Comparison of ENCODE assay signal across 34 cellular contexts in genomic region chr15:44753345-44753744, GRCh38. TPM values are rescaled to one million over a fixed set of nuclear protein-coding genes. Genes with fewer than 3 reads are reported as not detected.
"Had no signal": no experiment of that assay in that cellular context is flagged by ENCODE, and none has a peak within 500 bp of the region (broad histone marks: within the 10 kb centered on the region; RNA-seq: fewer than 3 reads in every experiment).

No MANE protein-coding gene starts in this region.

- FAIRE-seq: astrocyte, bronchial epithelial cell had no signal

- H3K4me1 ChIP-seq: adrenal gland, ascending aorta, body of pancreas, breast epithelium had no signal

- DNase-seq: activated effector memory CD4-positive, alpha-beta T cell treated with anti-CD3 and anti-CD28 coated beads, Interleukin-2, amount 50 U/mL, for 16 hours; activated effector memory CD4-positive, alpha-beta T cell treated with Interleukin-2 at 50 U/mL for 16 hours; activated gamma-delta T cell; activated gamma-delta T cell treated with Interleukin-2 at 50 U/mL for 16 hours; activated naive CD4-positive, alpha-beta T cell; activated naive CD4-positive, alpha-beta T cell treated with anti-CD3 and anti-CD28 coated beads for 36 hours; activated naive CD4-positive, alpha-beta T cell treated with anti-CD3 and anti-CD28 coated beads, Interleukin-2, amount 10 ng/mL, durations not matched to agents 7 days and 5 days; activated naive CD4-positive, alpha-beta T cell treated with anti-CD3 and anti-CD28 coated beads, Interleukin-2, amount 50 U/mL, for 16 hours; activated naive CD4-positive, alpha-beta T cell treated with Interleukin-2 at 50 U/mL for 16 hours; activated naive CD8-positive, alpha-beta T cell treated with anti-CD3 and anti-CD28 coated beads for 36 hours; activated naive CD8-positive, alpha-beta T cell treated with anti-CD3 and anti-CD28 coated beads, Interleukin-2, amount 10 ng/mL, durations not matched to agents 7 days and 5 days; activated naive CD8-positive, alpha-beta T cell treated with anti-CD3 and anti-CD28 coated beads, Interleukin-2, amount 50 U/mL, for 24 hours; activated T-cell treated with anti-CD3 and anti-CD28 coated beads, Interleukin-2, amount 50 U/mL, for 24 hours; activated T-cell treated with anti-CD3 and anti-CD28 coated beads, Interleukin-2, amount 50 U/mL, for 4 hours; activated T-cell treated with anti-CD3 and anti-CD28 coated beads, Interleukin-2, amount 50 U/mL, for 48 hours; activated T-cell treated with anti-CD3 and anti-CD28 coated beads, Interleukin-2, amount 50 U/mL, for 72 hours; adrenal gland; amniotic stem cell; amygdala; anterior cingulate cortex; aorta; body of pancreas; brain microvascular endothelial cell; caudate nucleus; central memory CD4-positive, alpha-beta T cell; cerebellar nuclear complex had no signal

- H3K9me3 ChIP-seq: ascending aorta, body of pancreas had no signal

- H3K27me3 ChIP-seq: adrenal gland, ascending aorta, body of pancreas, brain microvascular endothelial cell, breast epithelium had no signal

- H3K4me3 ChIP-seq: adrenal gland, ascending aorta, body of pancreas, breast epithelium, cardiac muscle cell had no signal

- ATAC-seq: activated naive CD4-positive, alpha-beta T cell treated with anti-CD3 and anti-CD28 coated beads, Interleukin-2, amount 50 U/mL, for 72 hours; activated naive CD8-positive, alpha-beta T cell treated with anti-CD3 and anti-CD28 coated beads, Interleukin-2, amount 50 U/mL, for 24 hours; activated T-cell treated with anti-CD3 and anti-CD28 coated beads, Interleukin-2, amount 50 U/mL, for 4 hours; activated T-cell treated with anti-CD3 and anti-CD28 coated beads, Interleukin-2, amount 50 U/mL, for 72 hours; activated T-helper 17 cell treated with anti-CD3 and anti-CD28 coated beads, Interleukin-2, amount 50 U/mL, for 72 hours; body of pancreas had no signal

- H3K36me3 ChIP-seq: adrenal gland, ascending aorta, brain microvascular endothelial cell, breast epithelium, cardiac muscle cell had no signal

- H3K27ac ChIP-seq: adrenal gland, ascending aorta, body of pancreas, brain microvascular endothelial cell, breast epithelium, cardiac muscle cell had no signal

RNA-seq across cellular contexts. Expression of gene PATL2, which starts 42.2 kb away (rescaled TPM):
- total RNA-seq: ascending aorta, bronchial epithelial cell, chondrocyte had no signal
